In the genomic region with DNA sequence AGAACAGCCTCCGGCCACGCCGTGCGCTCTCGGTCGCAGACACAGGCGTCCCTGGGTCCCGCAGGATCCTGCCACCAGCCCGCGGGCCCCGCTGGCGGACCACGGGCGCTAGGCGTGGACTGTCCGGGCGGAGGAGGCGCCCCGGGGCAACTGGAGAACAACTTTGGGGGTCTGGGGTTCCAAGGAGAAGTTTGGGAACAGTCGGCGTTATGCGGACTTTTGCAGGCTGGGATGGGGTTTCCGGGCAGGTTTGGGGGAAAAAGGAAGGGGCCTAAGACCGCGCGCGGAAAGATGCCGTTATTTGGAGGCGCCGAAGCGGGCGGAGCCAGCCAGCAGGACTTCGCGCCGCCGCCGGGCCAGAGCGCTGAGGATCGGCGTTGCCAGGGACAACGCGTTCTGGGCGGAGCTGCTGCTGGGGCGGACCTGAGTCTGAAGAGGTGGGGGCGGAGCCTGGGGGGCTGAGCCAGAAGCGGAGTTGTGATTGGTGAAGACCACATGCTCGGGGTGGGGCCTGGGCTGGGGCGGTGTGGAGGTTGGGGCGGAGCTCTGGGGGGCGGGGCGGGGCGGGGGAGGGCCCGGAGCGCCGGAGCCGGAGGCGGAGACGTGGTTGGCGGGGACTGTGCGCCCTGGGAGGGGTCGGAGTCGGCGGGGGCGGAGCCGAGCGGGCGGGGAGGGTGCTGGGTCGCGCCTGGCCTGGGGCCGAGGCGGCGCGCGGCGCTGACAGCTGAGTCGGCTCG, we compare ENCODE assay signal across 8 cellular contexts.
DNase-seq lines count a peak whose midpoint lies in the region; ATAC-seq and TF ChIP-seq lines count a peak whose summit lies in the region.

A gene (plus strand): TSS at position 680 of the 737 bp plus-strand sequence. CDS start 120 bp downstream, outside the sequence.

- ATAC-seq in memory B cell (ENCODE audit: low read depth) = peak; percentile 90

- TF ChIP-seq CTCF in GM20000 (IDR thresholded peaks at IDR 0.05; ENCODE audit: extremely low read depth, missing control alignments) = no peak

- peak; percentile 100 for DNase-seq in COLO668 (lab: John Stamatoyannopoulos, UW; ENCODE audit: unreplicated experiment)
- peak; percentile 100 for DNase-seq in GM20000 (ENCODE audit: low spot score)
- DNase-seq in HS-5 (ENCODE audit: low read depth) = peak; percentile 92
- DNase-seq in NK-92 (lab: John Stamatoyannopoulos, UW; ENCODE audit: unreplicated experiment) = peak; percentile 91
- DNase-seq in activated CD8-positive, alpha-beta memory T cell treated with anti-CD3 and anti-CD28 coated beads for 24 hours = peak; percentile 99
- peak; percentile 99 to 100 (median 99) for DNase-seq in effector memory CD4-positive, alpha-beta T cell
- DNase-seq in memory B cell (ENCODE audit: low spot score in 2 of 2) = peak; percentile 96 to 97
- peak; percentile 99 for DNase-seq in stimulated activated CD8-positive, alpha-beta memory T cell treated with anti-CD3 and anti-CD28 coated beads, Interleukin-12 subunit alpha, Interleukin-12 subunit beta, amount 100 ng/mL, for 1 hour (ENCODE audit: low read depth)

- peaks cover 4% of the 10 kb centered on the region for H3K27me3 ChIP-seq in effector memory CD4-positive, alpha-beta T cell (replicated peaks; ENCODE audit: control insufficient read depth, insufficient read depth, low read length, poor library complexity, severe bottlenecking)

- peak within 1 kb of the TSS; percentile 76 for H3K27ac ChIP-seq in effector memory CD4-positive, alpha-beta T cell (ENCODE audit: insufficient read depth, low read length, poor library complexity, severe bottlenecking)

- H3K9me3 ChIP-seq in effector memory CD4-positive, alpha-beta T cell (ENCODE audit: control insufficient read depth, low read length) = no peaks in the 10 kb centered on the region

- H3K9me3 Mint-ChIP-seq in memory B cell = peaks cover 2% of the 10 kb centered on the region

- no peaks in the 10 kb centered on the region for H3K36me3 Mint-ChIP-seq in memory B cell

- H3K4me3 Mint-ChIP-seq in memory B cell = peak within 1 kb of the TSS; percentile 78

- peaks cover 11% of the 10 kb centered on the region for H3K4me1 ChIP-seq in effector memory CD4-positive, alpha-beta T cell (ENCODE audit: control insufficient read depth, insufficient read depth, low read length, poor library complexity, severe bottlenecking)

- H3K27ac Mint-ChIP-seq in memory B cell = peak within 1 kb of the TSS; percentile 8

- peak within 1 kb of the TSS; percentile 99 for H3K4me3 ChIP-seq in effector memory CD4-positive, alpha-beta T cell (ENCODE audit: insufficient read depth, low read depth, low read length, poor library complexity, severe bottlenecking)

- H3K27me3 Mint-ChIP-seq in memory B cell = peaks cover 22% of the 10 kb centered on the region

- H3K4me1 Mint-ChIP-seq in memory B cell = peaks cover 7% of the 10 kb centered on the region

- H3K36me3 ChIP-seq in effector memory CD4-positive, alpha-beta T cell (ENCODE audit: control insufficient read depth, insufficient read depth, low read length) = no peaks in the 10 kb centered on the region

Comparison
In these comparisons a context has a peak if more than half of its experiments do, and no peak if none do; other contexts are left out.
1. Peak in every context shown above with its lines: DNase-seq, ATAC-seq, H3K4me3 ChIP-seq and H3K27ac ChIP-seq.